9 cellular contexts compared by ENCODE assay signal in genomic region chr21:42515708-42516502, GRCh38. TPM values are rescaled to one million over a fixed set of nuclear protein-coding genes. Genes with fewer than 3 reads are reported as not detected.
DNase-seq lines count a peak whose midpoint lies in the region; ATAC-seq and TF ChIP-seq lines count a peak whose summit lies in the region.
"Had no signal": no experiment of that assay in that cellular context is flagged by ENCODE, and none has a peak within 500 bp of the region (broad histone marks: within the 10 kb centered on the region; RNA-seq: fewer than 3 reads in every experiment).

No MANE protein-coding gene starts in this region.

- H3K9me3 ChIP-seq in PC-9 (ENCODE audit: insufficient read depth, low read depth), result no peaks in the 10 kb centered on the region
- H3K9me3 ChIP-seq in hepatocyte (ENCODE audit: low read depth), result no peaks in the 10 kb centered on the region

- no TSS peak for BruUV-seq in PC-9 (replicated peaks; lab: Mats Ljungman, UMichigan)

- peak overlapping the region; percentile 78 to 80 for H3K4me3 Mint-ChIP-seq in stimulated activated naive B cell treated with anti-CD40 and anti-IgM and Interleukin-4, amounts not matched to agents 10 μg/mL and 1 μg/mL and 100 μg/mL, for 72 hours

- H3K79me2 ChIP-seq in PC-9 (ENCODE audit: low read depth) (peaks cover 63% of the 10 kb centered on the region), hepatocyte (peaks cover 59% of the 10 kb centered on the region)

- H3K27me3 Mint-ChIP-seq in stimulated activated naive B cell treated with anti-CD40 and anti-IgM and Interleukin-4, amounts not matched to agents 10 μg/mL and 1 μg/mL and 100 μg/mL, for 72 hours, result no peaks in the 10 kb centered on the region

- no peaks in the 10 kb centered on the region for H3K27me3 ChIP-seq in PC-9 (ENCODE audit: insufficient read depth, low read depth)
- no peaks in the 10 kb centered on the region for H3K27me3 ChIP-seq in hepatocyte

- intact Hi-C loops in PC-9 (cut with micrococcal nuclease; ENCODE audit: unreplicated experiment), result loop anchor here (10.0 kb wide), 1 partner anchor 131 kb away; no protein-coding TSS in a partner anchor

- ATAC-seq in stimulated activated naive B cell treated with anti-CD40 and anti-IgM and Interleukin-4, amounts not matched to agents 10 μg/mL and 1 μg/mL and 100 μg/mL, for 72 hours (replicated peaks), result no peak
- ATAC-seq in HG03175 (IDR thresholded peaks at IDR 0.05; ENCODE audit: unreplicated experiment), result no peak

- peak; percentile 52 for DNase-seq in activated CD8-positive, alpha-beta memory T cell treated with anti-CD3 and anti-CD28 coated beads for 24 hours
- no peak for DNase-seq in activated CD8-positive, alpha-beta memory T cell treated with anti-CD3 and anti-CD28 coated beads, Interleukin-2, amount 50 U/mL, for 4 hours
- DNase-seq in PC-9 (peak; percentile 78 to 93), hepatocyte (ENCODE audit: low spot score) (peak; percentile 65), AG08395 (ENCODE audit: low spot score) (no peak), RPMI8226 (no peak)
- DNase-seq in stimulated activated naive B cell treated with anti-CD40 and anti-IgM and Interleukin-4, amounts not matched to agents 10 μg/mL and 1 μg/mL and 100 μg/mL, for 72 hours, result no peak
- DNase-seq: Kasumi-1 had no signal

- peaks cover 42 to 46% of the 10 kb centered on the region in 2 donors for H3K36me3 Mint-ChIP-seq in stimulated activated naive B cell treated with anti-CD40 and anti-IgM and Interleukin-4, amounts not matched to agents 10 μg/mL and 1 μg/mL and 100 μg/mL, for 72 hours

- H3K9me3 Mint-ChIP-seq in stimulated activated naive B cell treated with anti-CD40 and anti-IgM and Interleukin-4, amounts not matched to agents 10 μg/mL and 1 μg/mL and 100 μg/mL, for 72 hours, result no peaks in the 10 kb centered on the region

- H3K4me1 Mint-ChIP-seq in stimulated activated naive B cell treated with anti-CD40 and anti-IgM and Interleukin-4, amounts not matched to agents 10 μg/mL and 1 μg/mL and 100 μg/mL, for 72 hours, result peaks cover 27 to 65% of the 10 kb centered on the region in 2 donors

- peaks cover 13% of the 10 kb centered on the region for H3K36me3 ChIP-seq in PC-9 (ENCODE audit: low read depth)
- H3K36me3 ChIP-seq in hepatocyte (replicated peaks; ENCODE audit: insufficient read depth, low read depth), result no peaks in the 10 kb centered on the region

- H3K9me2 ChIP-seq in PC-9 (ENCODE audit: insufficient read depth) (no peaks in the 10 kb centered on the region), hepatocyte (replicated peaks; ENCODE audit: insufficient read depth) (no peaks in the 10 kb centered on the region)

- H2AFZ ChIP-seq in PC-9, result no peak overlapping the region
- H2AFZ ChIP-seq in hepatocyte, result no peak overlapping the region

- TF ChIP-seq CTCF in PC-9 (conservative IDR thresholded peaks at IDR 0.05) (no peak), hepatocyte (IDR thresholded peaks at IDR 0.05; ENCODE audit: poor library complexity) (no peak)

- POLR2A ChIA-PET in PC-9 (lab: Charles Lee; ENCODE audit: unreplicated experiment), result no interaction called here

- WGBS in hepatocyte (ENCODE audit: low lambda C conversion rate, missing lambda C conversion rate), result 66% methylated on average over 12 of the region's 12 CpGs

- peaks cover 49% of the 10 kb centered on the region for H3F3A ChIP-seq in PC-9 (ENCODE audit: insufficient read depth, low read depth)

- H3K27ac ChIP-seq in PC-9 (peak overlapping the region; percentile 93), hepatocyte (peak overlapping the region; percentile 75)

- H3K4me1 ChIP-seq in PC-9 (replicated peaks; ENCODE audit: insufficient read depth) (peaks cover 40% of the 10 kb centered on the region), hepatocyte (ENCODE audit: insufficient read depth) (peaks cover 33% of the 10 kb centered on the region)

- H3K27ac Mint-ChIP-seq in stimulated activated naive B cell treated with anti-CD40 and anti-IgM and Interleukin-4, amounts not matched to agents 10 μg/mL and 1 μg/mL and 100 μg/mL, for 72 hours, result no peak overlapping the region

- H4K20me1 ChIP-seq in PC-9 (ENCODE audit: insufficient read depth) (no peaks in the 10 kb centered on the region), hepatocyte (ENCODE audit: insufficient read depth, poor library complexity, severe bottlenecking) (no peaks in the 10 kb centered on the region)

- CTCF ChIA-PET in PC-9 (lab: Charles Lee), result no interaction called here

- peak overlapping the region; percentile 89 for H3K4me2 ChIP-seq in PC-9
- peak overlapping the region; percentile 97 for H3K4me2 ChIP-seq in hepatocyte

- H3K4me3 ChIP-seq in PC-9 (peak overlapping the region; percentile 71), hepatocyte (no peak overlapping the region)

RNA-seq across cellular contexts. Expression of gene SLC37A1, which starts 2.3 kb away (rescaled TPM):
- total RNA-seq in PC-9 (2021) (23.5 and 26.7 TPM in 2 replicates), hepatocyte (13.1 and 17.9 TPM in 2 replicates)
- polyA plus RNA-seq in hepatocyte, result 18.5 and 26.9 TPM in 2 replicates

RNA-seq across cellular contexts. Expression of gene RSPH1, which starts 19.9 kb away (rescaled TPM):
- total RNA-seq in PC-9 (2021) (4.3 and 8.0 TPM in 2 replicates), hepatocyte (0.60 and 1.3 TPM in 2 replicates)
- 1.8 and 3.0 TPM in 2 replicates for polyA plus RNA-seq in hepatocyte

Comparison
In these comparisons a context has a peak if more than half of its experiments do, and no peak if none do; other contexts are left out.
1. DNase-seq: peak in activated CD8-positive, alpha-beta memory T cell treated with anti-CD3 and anti-CD28 coated beads for 24 hours (single experiment), PC-9 (2 of 2) and hepatocyte (single experiment); none in activated CD8-positive, alpha-beta memory T cell treated with anti-CD3 and anti-CD28 coated beads, Interleukin-2, amount 50 U/mL, for 4 hours (single experiment), stimulated activated naive B cell treated with anti-CD40 and anti-IgM and Interleukin-4, amounts not matched to agents 10 μg/mL and 1 μg/mL and 100 μg/mL, for 72 hours (single experiment), AG08395 (single experiment) and RPMI8226 (single experiment).